1 cellular context compared by ENCODE assay signal in genomic region chr5:139517683-139518564, GRCh38.
TF ChIP-seq lines count a peak whose summit lies in the region.

No MANE protein-coding gene starts in this region.

TF ChIP-seq in K562, 482 proteins besides CTCF, POLR2A, EP300 and RAD21 (continued from another document and continues in another):
- TF ChIP-seq NKRF (IDR thresholded peaks at IDR 0.05; ENCODE audit: borderline replicate concordance) (peak; percentile 73; the same call in 1 of the 2 replicates), ZBTB8A (IDR thresholded peaks at IDR 0.05; ENCODE audit: partially characterized antibody) (no peak), CBFB (CRISPR knock-in tag; IDR thresholded peaks at IDR 0.05) (peak; percentile 52; the same call in 1 of the 2 replicates), FOSL1 (tag; conservative IDR thresholded peaks at IDR 0.05) (peak; percentile 82), ZBTB33 (CRISPR knock-in tag; IDR thresholded peaks at IDR 0.05) (peak; percentile 79), IRF1 (CRISPR knock-in tag; IDR thresholded peaks at IDR 0.05; ENCODE audit: borderline replicate concordance) (no peak), KAT8 (IDR thresholded peaks at IDR 0.05; ENCODE audit: low read depth) (no peak), NR2C2 (CRISPR knock-in tag; IDR thresholded peaks at IDR 0.05) (peak; percentile 38; the same call in 1 of the 2 replicates), NR2C2 (tag; IDR thresholded peaks at IDR 0.05) (peak; percentile 97), MYNN (IDR thresholded peaks at IDR 0.05) (no peak; the same call in 1 of the 2 replicates), MYNN (CRISPR knock-in tag; IDR thresholded peaks at IDR 0.05) (no peak), PML (IDR thresholded peaks at IDR 0.05; ENCODE audit: low read length) (peak; percentile 83; the same call in 1 of the 2 replicates), ZNF280A (IDR thresholded peaks at IDR 0.05; ENCODE audit: low read depth, partially characterized antibody) (no peak), SOX6 (IDR thresholded peaks at IDR 0.05) (peak; percentile 46; the same call in 1 of the 2 replicates), ZNF146 (CRISPR knock-in tag; IDR thresholded peaks at IDR 0.05; ENCODE audit: unreplicated experiment) (no peak), ZNF408 (CRISPR knock-in tag; IDR thresholded peaks at IDR 0.05; ENCODE audit: low read depth) (no peak), ZNF436 (CRISPR knock-in tag; IDR thresholded peaks at IDR 0.05) (no peak), ELK3 (CRISPR knock-in tag; IDR thresholded peaks at IDR 0.05) (no peak), POU5F1 (IDR thresholded peaks at IDR 0.05; ENCODE audit: borderline replicate concordance, low read depth, low read length, partially characterized antibody) (no peak), CEBPZ (IDR thresholded peaks at IDR 0.05; ENCODE audit: borderline replicate concordance, low read depth, low read length) (no peak), ZNF778 (CRISPR knock-in tag; IDR thresholded peaks at IDR 0.05) (no peak), PTRF (tag; IDR thresholded peaks at IDR 0.05) (no peak), RB1 (IDR thresholded peaks at IDR 0.05; ENCODE audit: low read depth) (peak; percentile 98), FOXP1 (CRISPR knock-in tag; IDR thresholded peaks at IDR 0.05) (peak; percentile 87), HDAC6 (IDR thresholded peaks at IDR 0.05; ENCODE audit: low read depth, low read length) (no peak), ZKSCAN8 (CRISPR knock-in tag; IDR thresholded peaks at IDR 0.05) (no peak), BCLAF1 (IDR thresholded peaks at IDR 0.05; ENCODE audit: borderline replicate concordance in 1 of 2, control insufficient read depth in 1 of 2, low read depth in 2 of 2, low read length in 1 of 2) (peak in 1 of 2 experiments; percentile 84; a peak in 2 of 4 replicates), ZBTB2 (IDR thresholded peaks at IDR 0.05) (peak; percentile 34; the same call in 1 of the 2 replicates), ZBTB9 (CRISPR knock-in tag; IDR thresholded peaks at IDR 0.05) (peak; percentile 83; the same call in 1 of the 2 replicates), ARNT (IDR thresholded peaks at IDR 0.05) (peak in 1 of 2 experiments; percentile 60; a peak in 1 of 4 replicates), GABPB1 (CRISPR knock-in tag; IDR thresholded peaks at IDR 0.05) (peak; percentile 84), ZNF518B (CRISPR knock-in tag; IDR thresholded peaks at IDR 0.05) (no peak), ZBTB12 (CRISPR knock-in tag; IDR thresholded peaks at IDR 0.05) (peak; percentile 65), HSF4 (CRISPR knock-in tag; IDR thresholded peaks at IDR 0.05; ENCODE audit: borderline replicate concordance) (no peak)
